1 cellular context compared by ENCODE assay signal in the genomic region with DNA sequence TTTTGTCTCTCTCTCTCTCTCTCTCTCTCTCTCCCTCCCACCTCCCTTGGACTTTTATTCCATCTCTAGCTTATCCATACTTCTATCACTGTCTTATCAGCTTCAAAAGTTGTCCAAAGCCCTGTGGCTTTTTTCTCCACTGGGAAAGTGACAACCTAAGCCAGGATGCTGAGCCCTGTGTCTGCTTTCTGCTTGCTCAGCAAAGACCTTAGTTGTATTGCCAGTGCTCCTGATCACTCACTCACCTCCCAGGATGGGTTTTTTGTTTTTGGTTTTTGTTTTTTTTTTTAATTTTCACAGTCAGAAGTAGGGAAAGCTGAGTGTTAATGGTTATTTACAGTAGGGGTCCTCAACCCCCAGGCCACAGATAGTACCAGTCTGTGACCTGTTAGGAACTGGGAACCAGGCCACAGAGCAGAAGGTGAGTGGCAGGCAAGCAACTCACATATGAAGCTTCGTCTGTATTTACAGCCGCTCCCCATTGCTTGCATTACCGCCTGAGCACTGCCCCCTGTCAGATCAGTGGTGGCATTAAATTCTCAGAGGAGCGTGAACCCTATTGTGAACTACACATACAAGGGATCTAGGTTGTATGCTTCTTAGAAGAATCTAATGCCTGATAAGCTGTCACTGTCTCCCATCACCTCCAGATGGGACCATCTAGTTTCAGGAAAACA.
TF ChIP-seq lines count a peak whose summit lies in the region.

No MANE protein-coding gene starts in this region.

TF ChIP-seq in K562, 482 proteins besides CTCF, POLR2A, EP300 and RAD21:
- peak; percentile 59 for TF ChIP-seq ZNF316 (IDR thresholded peaks at IDR 0.05)
- no peak for TF ChIP-seq ZEB2 (IDR thresholded peaks at IDR 0.05)
- no peak for TF ChIP-seq NFE2 (IDR thresholded peaks at IDR 0.05; ENCODE audit: low read depth)
- no peak for TF ChIP-seq RBM15 (IDR thresholded peaks at IDR 0.05; ENCODE audit: insufficient read depth, low read length)
- TF ChIP-seq, protein P1, sequence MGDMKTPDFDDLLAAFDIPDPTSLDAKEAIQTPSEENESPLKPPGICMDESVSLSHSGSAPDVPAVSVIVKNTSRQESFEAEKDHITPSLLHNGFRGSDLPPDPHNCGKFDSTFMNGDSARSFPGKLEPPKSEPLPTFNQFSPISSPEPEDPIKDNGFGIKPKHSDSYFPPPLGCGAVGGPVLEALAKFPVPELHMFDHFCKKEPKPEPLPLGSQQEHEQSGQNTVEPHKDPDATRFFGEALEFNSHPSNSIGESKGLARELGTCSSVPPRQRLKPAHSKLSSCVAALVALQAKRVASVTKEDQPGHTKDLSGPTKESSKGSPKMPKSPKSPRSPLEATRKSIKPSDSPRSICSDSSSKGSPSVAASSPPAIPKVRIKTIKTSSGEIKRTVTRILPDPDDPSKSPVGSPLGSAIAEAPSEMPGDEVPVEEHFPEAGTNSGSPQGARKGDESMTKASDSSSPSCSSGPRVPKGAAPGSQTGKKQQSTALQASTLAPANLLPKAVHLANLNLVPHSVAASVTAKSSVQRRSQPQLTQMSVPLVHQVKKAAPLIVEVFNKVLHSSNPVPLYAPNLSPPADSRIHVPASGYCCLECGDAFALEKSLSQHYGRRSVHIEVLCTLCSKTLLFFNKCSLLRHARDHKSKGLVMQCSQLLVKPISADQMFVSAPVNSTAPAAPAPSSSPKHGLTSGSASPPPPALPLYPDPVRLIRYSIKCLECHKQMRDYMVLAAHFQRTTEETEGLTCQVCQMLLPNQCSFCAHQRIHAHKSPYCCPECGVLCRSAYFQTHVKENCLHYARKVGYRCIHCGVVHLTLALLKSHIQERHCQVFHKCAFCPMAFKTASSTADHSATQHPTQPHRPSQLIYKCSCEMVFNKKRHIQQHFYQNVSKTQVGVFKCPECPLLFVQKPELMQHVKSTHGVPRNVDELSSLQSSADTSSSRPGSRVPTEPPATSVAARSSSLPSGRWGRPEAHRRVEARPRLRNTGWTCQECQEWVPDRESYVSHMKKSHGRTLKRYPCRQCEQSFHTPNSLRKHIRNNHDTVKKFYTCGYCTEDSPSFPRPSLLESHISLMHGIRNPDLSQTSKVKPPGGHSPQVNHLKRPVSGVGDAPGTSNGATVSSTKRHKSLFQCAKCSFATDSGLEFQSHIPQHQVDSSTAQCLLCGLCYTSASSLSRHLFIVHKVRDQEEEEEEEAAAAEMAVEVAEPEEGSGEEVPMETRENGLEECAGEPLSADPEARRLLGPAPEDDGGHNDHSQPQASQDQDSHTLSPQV (IDR thresholded peaks at IDR 0.05), result no peak
- no peak for TF ChIP-seq ZNF197 (CRISPR knock-in tag; IDR thresholded peaks at IDR 0.05; ENCODE audit: low read depth)
- no peak for TF ChIP-seq KLF13 (tag; IDR thresholded peaks at IDR 0.05; ENCODE audit: borderline replicate concordance, low read depth)
- TF ChIP-seq ZNF717 (CRISPR knock-in tag; IDR thresholded peaks at IDR 0.05), result no peak
- 0 out of 2 replicates have a peak, but pooled peaks have one; percentile 31 for TF ChIP-seq MAFG (tag; conservative IDR thresholded peaks at IDR 0.05)
